30 cellular contexts compared by ENCODE assay signal in genomic region chr19:42524250-42524649, GRCh38. TPM values are rescaled to one million over a fixed set of nuclear protein-coding genes. Genes with fewer than 3 reads are reported as not detected.
DNase-seq lines count a peak whose midpoint lies in the region; ATAC-seq, FAIRE-seq and TF ChIP-seq lines count a peak whose summit lies in the region.
"Had no signal": no experiment of that assay in that cellular context is flagged by ENCODE, and none has a peak within 500 bp of the region (broad histone marks: within the 10 kb centered on the region; RNA-seq: fewer than 3 reads in every experiment).

No MANE protein-coding gene starts in this region.

- H3K4me3 ChIP-seq in HepG2 (replicated peaks in 1 of 3; ENCODE audit: insufficient read depth in 1 of 3, low read depth in 2 of 3, low read length in 3 of 3): peak overlapping the region in 2 of 3 experiments; percentile 17 to 57; a peak in 3 of 6 replicates
- no peak overlapping the region for H3K4me3 ChIP-seq in right lobe of liver
- no peak overlapping the region for H3K4me3 ChIP-seq in OCI-LY1 (ENCODE audit: low read depth, low read length, poor library complexity, severe bottlenecking)
- no peak overlapping the region for H3K4me3 ChIP-seq in psoas muscle
- H3K4me3 ChIP-seq: GM23248, pancreas, smooth muscle cell, upper lobe of right lung had no signal

- H3K27ac Mint-ChIP-seq in naive B cell: peak overlapping the region in 5 of 6 donors; percentile 17 to 91 (median 21)
- H3K27ac Mint-ChIP-seq: activated B cell treated with CpG ODN at 0.5 μM for 24 hours had no signal

- H3K9me3 ChIP-seq in HepG2 (ENCODE audit: low read length) (no peaks in the 10 kb centered on the region), right lobe of liver (no peaks in the 10 kb centered on the region), OCI-LY1 (ENCODE audit: low read length) (no peaks in the 10 kb centered on the region), psoas muscle (no peaks in the 10 kb centered on the region)
- H3K9me3 ChIP-seq: breast epithelium, pancreas, upper lobe of right lung had no signal

- TF ChIP-seq CTCF in HepG2 (CRISPR knock-in tag; IDR thresholded peaks at IDR 0.05) (no peak), right lobe of liver (IDR thresholded peaks at IDR 0.05) (no peak), OCI-LY1 (IDR thresholded peaks at IDR 0.05; ENCODE audit: low read length) (no peak), psoas muscle (IDR thresholded peaks at IDR 0.05) (no peak)

- no peaks in the 10 kb centered on the region for H3F3A ChIP-seq in OCI-LY1 (ENCODE audit: insufficient read depth, low read length)

- peak overlapping the region in 1 of 8 donors; percentile 20 for H3K4me3 Mint-ChIP-seq in naive B cell
- H3K4me3 Mint-ChIP-seq: activated B cell treated with CpG ODN at 0.5 μM for 24 hours; CD8-positive, alpha-beta memory T cell had no signal

- H3K9ac ChIP-seq in HepG2 (ENCODE audit: insufficient read depth, low read depth, low read length): peak overlapping the region; percentile 44; the same call in 1 of the 2 replicates
- H3K9ac ChIP-seq in OCI-LY1 (ENCODE audit: low read length): no peak overlapping the region
- H3K9ac ChIP-seq: GM23248 had no signal

- peaks cover 39 to 54% (median 45%) of the 10 kb centered on the region in 3 donors for H3K4me1 Mint-ChIP-seq in naive B cell

- H3K9me3 Mint-ChIP-seq in naive B cell: no peaks in the 10 kb centered on the region
- H3K9me3 Mint-ChIP-seq: activated B cell treated with CpG ODN at 0.5 μM for 24 hours; CD8-positive, alpha-beta memory T cell; IgD-negative memory B cell; naive thymus-derived CD8-positive, alpha-beta T cell had no signal

- H3K4me2 ChIP-seq in HepG2 (ENCODE audit: low read depth, low read length): peak overlapping the region; percentile 98
- peak overlapping the region; percentile 9; the same call in 1 of the 2 replicates for H3K4me2 ChIP-seq in OCI-LY1 (ENCODE audit: low read length)
- H3K4me2 ChIP-seq: smooth muscle cell had no signal

- intact Hi-C loops in HepG2 (cut with micrococcal nuclease; ENCODE audit: unreplicated experiment): no loop called here
- intact Hi-C loops in right lobe of liver (cut with DNase I): loop anchor here in 1 of 2 donors (5.0 kb wide), 1 partner anchor 72 kb away; no protein-coding TSS in a partner anchor
- intact Hi-C loops in psoas muscle (cut with DNase I): no loop called here

- DNase-seq in HepG2 (ENCODE audit: low spot score): no peak
- DNase-seq in right lobe of liver: no peak
- no peak for DNase-seq in naive B cell
- no peak for DNase-seq in psoas muscle
- DNase-seq in COLO829 (ENCODE audit: low spot score): no peak
- no peak for DNase-seq in activated gamma-delta T cell treated with Interleukin-2 at 50 U/mL for 16 hours
- DNase-seq: activated B cell treated with CpG ODN at 0.5 μM for 24 hours; activated naive CD4-positive, alpha-beta T cell treated with anti-CD3 and anti-CD28 coated beads, Interleukin-2, amount 50 U/mL, for 16 hours; activated T-cell treated with anti-CD3 and anti-CD28 coated beads, Interleukin-2, amount 50 U/mL, for 48 hours; CD8-positive, alpha-beta memory T cell; effector CD4-positive, alpha-beta T cell; GM23248; left ventricle myocardium superior; naive thymus-derived CD8-positive, alpha-beta T cell; NCI-H1092; NCI-H187 treated with DMSO at 0.1 percent for 48 hours; NCI-H2171 treated with DMSO at 0.1 percent for 48 hours; NCI-H524 treated with DMSO at 0.1 percent for 48 hours; pancreas; SHP77; stimulated activated CD4-positive, alpha-beta T cell treated with anti-CD3 and anti-CD28 coated beads, Interleukin-2, amount 100 ng/mL, for 24 hours; substantia nigra; upper lobe of right lung had no signal

- no peaks in the 10 kb centered on the region for H3K9me2 ChIP-seq in OCI-LY1 (ENCODE audit: low read depth, low read length)

- no TSS peak for BruUV-seq in HepG2 (replicated peaks; lab: Mats Ljungman, UMichigan)

- POLR2A ChIA-PET in HepG2 (lab: Yijun Ruan, JAX): no interaction called here

- H3K79me2 ChIP-seq in HepG2 (ENCODE audit: insufficient read depth, low read length): peaks cover 52% of the 10 kb centered on the region
- H3K79me2 ChIP-seq in OCI-LY1 (ENCODE audit: insufficient read depth, low read length): no peaks in the 10 kb centered on the region

- peaks cover 88% of the 10 kb centered on the region for H3K4me1 ChIP-seq in HepG2 (ENCODE audit: insufficient read depth, low read length)
- H3K4me1 ChIP-seq in right lobe of liver: peaks cover 0 to 31% (median 4%) of the 10 kb centered on the region in 4 donors
- H3K4me1 ChIP-seq in OCI-LY1 (ENCODE audit: insufficient read depth, low read length, severe bottlenecking): peaks cover 56% of the 10 kb centered on the region
- no peaks in the 10 kb centered on the region for H3K4me1 ChIP-seq in psoas muscle

- H3K27ac ChIP-seq in HepG2 (ENCODE audit: extremely low read length, insufficient read depth, low read length): no peak overlapping the region
- H3K27ac ChIP-seq in right lobe of liver: no peak overlapping the region
- H3K27ac ChIP-seq in OCI-LY1 (ENCODE audit: low read depth, low read length, poor library complexity, severe bottlenecking): no peak overlapping the region
- H3K27ac ChIP-seq in psoas muscle: no peak overlapping the region
- H3K27ac ChIP-seq: breast epithelium, epithelial cell of prostate, GM23248, pancreas, upper lobe of right lung had no signal

- TF ChIP-seq EP300 in HepG2 (IDR thresholded peaks at IDR 0.05; ENCODE audit: low read depth in 2 of 2, low read length in 2 of 2): no peak
- no peak for TF ChIP-seq EP300 in HepG2 (CRISPR knock-in tag; IDR thresholded peaks at IDR 0.05; ENCODE audit: borderline replicate concordance)

- ATAC-seq in HepG2 (no peak), right lobe of liver (no peak), naive B cell (ENCODE audit: low read depth in 2 of 2) (no peak), psoas muscle (no peak)
- ATAC-seq: left ventricle myocardium superior; naive thymus-derived CD8-positive, alpha-beta T cell; Panc1; pancreas; upper lobe of right lung had no signal

- no peak for TF ChIP-seq POLR2A in HepG2 (IDR thresholded peaks at IDR 0.05; ENCODE audit: insufficient read depth in 1 of 2, low read depth in 2 of 2, low read length in 2 of 2)
- TF ChIP-seq POLR2A in right lobe of liver (IDR thresholded peaks at IDR 0.05): no peak

- no peak for FAIRE-seq in HepG2 (lab: Jason Lieb, UNC)
- FAIRE-seq: islet of Langerhans, pancreas had no signal

- H3K27me3 ChIP-seq in HepG2 (ENCODE audit: control insufficient read depth in 1 of 2, insufficient read depth in 2 of 2, low read length in 2 of 2) (no peaks in the 10 kb centered on the region; a peak in 1 of 5 replicates), right lobe of liver (no peaks in the 10 kb centered on the region), OCI-LY1 (ENCODE audit: insufficient read depth, low read length) (no peaks in the 10 kb centered on the region), psoas muscle (ENCODE audit: insufficient read depth in 3 of 3, low read length in 2 of 3) (no peaks in the 10 kb centered on the region)
- H3K27me3 ChIP-seq: breast epithelium, pancreas, upper lobe of right lung had no signal

- H2AFZ ChIP-seq in HepG2 (ENCODE audit: low read length): no peak overlapping the region
- H2AFZ ChIP-seq in OCI-LY1 (ENCODE audit: low read length): no peak overlapping the region
- H2AFZ ChIP-seq: GM23248 had no signal

- CTCF ChIA-PET in HepG2 (lab: Yijun Ruan, JAX; ENCODE audit: low intra/inter-chr PET ratio, low total read pairs): no interaction called here

- in situ Hi-C loops in HepG2 (cut with HindIII; ENCODE audit: extremely low pct_ligation_motif_present, low pct_unique_long_range_greater_than_20kb): no loop called here

- no peaks in the 10 kb centered on the region for H3K27me3 Mint-ChIP-seq in naive B cell
- H3K27me3 Mint-ChIP-seq: activated B cell treated with CpG ODN at 0.5 μM for 24 hours; CD8-positive, alpha-beta memory T cell; IgD-negative memory B cell; naive thymus-derived CD8-positive, alpha-beta T cell had no signal

- no peak for TF ChIP-seq RAD21 in HepG2 (CRISPR knock-in tag; IDR thresholded peaks at IDR 0.05)

- 97% methylated on average over 5 of the region's 5 CpGs for WGBS in HepG2 (ENCODE audit: low lambda C conversion rate)
- WGBS in right lobe of liver (ENCODE audit: insufficient coverage, low coverage, low lambda C conversion rate, missing lambda C conversion rate): 56% methylated on average over 1 of the region's 5 CpGs
- 76 to 78% (median 77%) methylated on average over 5 of the region's 5 CpGs for WGBS in psoas muscle, 3 donors

- H3K36me3 Mint-ChIP-seq in naive B cell: peaks cover 7 to 9% of the 10 kb centered on the region in 2 donors

- H4K20me1 ChIP-seq in HepG2 (ENCODE audit: insufficient read depth, low read length) (peaks cover 13% of the 10 kb centered on the region), OCI-LY1 (ENCODE audit: insufficient read depth, low read length) (no peaks in the 10 kb centered on the region)

- H3K36me3 ChIP-seq in HepG2 (replicated peaks in 1 of 2; ENCODE audit: control insufficient read depth in 1 of 2, insufficient read depth in 2 of 2, low read length in 2 of 2) (peaks cover 24 to 50% of the 10 kb centered on the region in 2 experiments; a peak in 4 of 5 replicates), right lobe of liver (peaks cover 0 to 14% (median 4%) of the 10 kb centered on the region in 4 donors), OCI-LY1 (ENCODE audit: insufficient read depth, low read length) (peaks cover 7% of the 10 kb centered on the region; the same call in 1 of the 2 replicates), psoas muscle (ENCODE audit: insufficient read depth in 1 of 2, low read depth in 1 of 2) (no peaks in the 10 kb centered on the region)
- H3K36me3 ChIP-seq: breast epithelium, pancreas, upper lobe of right lung had no signal

RNA-seq across cellular contexts. Expression of gene CEACAM1, which starts 4.0 kb away (rescaled TPM):
- total RNA-seq in HepG2 (2016; rRNA removed; fragmentation: Illumina TruSeq; extraction: Trizol) (9.6 and 13.5 TPM in 2 replicates), right lobe of liver (10 to 100 TPM; 27.4 to 64.6 (median 45.7) TPM), psoas muscle (1 to 10 TPM; 1.0 to 4.8 (median 1.8) TPM)
- 2.4 and 3.1 TPM in 2 replicates for total RNA-seq in HepG2 (2016; cell fraction: cytosol; rRNA removed; fragmentation: Illumina TruSeq; extraction: Trizol; ENCODE audit: low read depth)
- total RNA-seq in HepG2 (2016; cell fraction: insoluble cytoplasmic fraction; rRNA removed; fragmentation: Illumina TruSeq; extraction: Trizol): 8.3 and 13.2 TPM in 2 replicates
- total RNA-seq in HepG2 (2016; cell fraction: membrane; rRNA removed; fragmentation: Illumina TruSeq; extraction: Trizol): 7.7 and 9.3 TPM in 2 replicates
- total RNA-seq in HepG2 (2016; cell fraction: nucleus; rRNA removed; fragmentation: Illumina TruSeq; extraction: Trizol): 22.7 and 31.8 TPM in 2 replicates
- polyA plus RNA-seq in HepG2 (2011; rRNA removed) (272 and 332 TPM in 2 replicates), naive B cell (ENCODE audit: low read depth in 6 of 6) (1 to 10 TPM in 5 of 6 donors, not detected in 1; 2.8 to 4.3 (median 3.4) TPM), psoas muscle (1 to 10 TPM in 1 of 3 donors, under 1 TPM in 2; 0.62 to 1.4 (median 0.83) TPM)
- polyA plus RNA-seq in HepG2 (2011; cell fraction: cytosol; rRNA removed): 102 and 103 TPM in 2 replicates
- polyA plus RNA-seq in HepG2 (2011; cell fraction: nucleus; rRNA removed): 369 and 382 TPM in 2 replicates
- polyA plus RNA-seq in HepG2 (2012): 97.8 and 119 TPM in 2 replicates
- polyA plus RNA-seq in HepG2 (2016; cell fraction: cytosol; fragmentation: Illumina TruSeq; extraction: Trizol; ENCODE audit: low read depth): 4.9 and 5.5 TPM in 2 replicates
- polyA plus RNA-seq in HepG2 (2016; cell fraction: insoluble cytoplasmic fraction; fragmentation: Illumina TruSeq; extraction: Trizol; ENCODE audit: low read depth): 23.8 and 26.6 TPM in 2 replicates
- polyA plus RNA-seq in HepG2 (2016; cell fraction: membrane; fragmentation: Illumina TruSeq; extraction: Trizol; ENCODE audit: low read depth): 8.8 and 10.6 TPM in 2 replicates
- 77.3 and 85.7 TPM in 2 replicates for polyA plus RNA-seq in HepG2 (2016; cell fraction: nucleus; fragmentation: Illumina TruSeq; extraction: Trizol; ENCODE audit: insufficient read depth, low read depth)
- 0.07 and 87.5 TPM in 2 replicates for polyA minus RNA-seq in HepG2 (2011; rRNA and poly(A)+ RNA removed; ENCODE audit: low replicate concordance)
- polyA minus RNA-seq in HepG2 (2011; cell fraction: cytosol; rRNA and poly(A)+ RNA removed): 61.3 and 65.7 TPM in 2 replicates
- polyA minus RNA-seq in HepG2 (2011; cell fraction: nucleus; rRNA and poly(A)+ RNA removed): 122 and 160 TPM in 2 replicates
- total RNA-seq: GM23248 had no signal
- polyA plus RNA-seq: GM23248 had no signal

Comparison
In these comparisons a context has a peak if more than half of its experiments do, and no peak if none do; other contexts are left out.
1. H3K4me3 ChIP-seq: peak in HepG2 (2 of 3); none in right lobe of liver (0 of 3), OCI-LY1 (single experiment) and psoas muscle (single experiment).